27 cellular contexts compared by ENCODE assay signal in the genomic region with DNA sequence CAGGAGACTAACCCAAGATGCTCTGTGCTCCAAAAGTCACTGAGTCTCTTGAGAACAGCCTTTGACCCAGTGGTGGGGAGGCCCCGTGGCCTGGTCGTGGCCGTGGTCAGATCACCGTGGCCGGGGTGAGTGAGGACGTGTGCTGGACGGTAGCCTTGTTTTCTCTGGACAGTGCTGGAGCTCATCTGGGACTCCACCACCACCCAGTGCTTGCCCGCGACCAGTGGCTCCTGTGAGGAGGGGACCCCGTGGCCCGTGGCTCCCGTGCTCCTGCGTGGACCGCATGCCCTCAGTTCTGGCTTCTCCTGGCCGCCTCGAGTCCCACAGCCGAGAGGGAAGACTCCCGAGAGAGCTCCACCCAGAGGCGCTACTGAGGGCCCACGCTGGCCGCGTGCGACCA.
"Had no signal": no experiment of that assay in that cellular context is flagged by ENCODE, and none has a peak within 500 bp of the region (broad histone marks: within the 10 kb centered on the region; RNA-seq: fewer than 3 reads in every experiment).

No MANE protein-coding gene starts in this region.

- H3K9me3 ChIP-seq: ascending aorta had no signal

- H3K36me3 ChIP-seq: ascending aorta, breast epithelium, cardiac muscle cell had no signal

- H3K4me3 ChIP-seq: ascending aorta, breast epithelium, cardiac muscle cell, coronary artery, dorsolateral prefrontal cortex had no signal

- H3K27me3 ChIP-seq: ascending aorta, breast epithelium, cardiac muscle cell, dorsolateral prefrontal cortex had no signal

- DNase-seq: activated CD4-positive, alpha-beta memory T cell treated with anti-CD3 and anti-CD28 coated beads for 36 hours; activated CD4-positive, alpha-beta T cell treated with anti-CD3 and anti-CD28 coated beads for 36 hours; activated CD4-positive, alpha-beta T cell treated with anti-CD3 and anti-CD28 coated beads, Interleukin-2, amount 10 ng/mL, durations not matched to agents 24 days and 14 days; activated CD4-positive, CD25-positive, alpha-beta regulatory T cell; activated CD4-positive, CD25-positive, alpha-beta regulatory T cell treated with anti-CD3 and anti-CD28 coated beads, Interleukin-2, amount 50 U/mL, for 72 hours; activated CD8-positive, alpha-beta memory T cell treated with anti-CD3 and anti-CD28 coated beads, Interleukin-2, amount 10 ng/mL, durations not matched to agents 7 days and 5 days; activated CD8-positive, alpha-beta memory T cell treated with anti-CD3 and anti-CD28 coated beads, Interleukin-2, amount 50 U/mL, for 4 hours; activated CD8-positive, alpha-beta T cell treated with anti-CD3 and anti-CD28 coated beads, Interleukin-2, amount 10 ng/mL, durations not matched to agents 7 days and 5 days; activated gamma-delta T cell; activated naive CD4-positive, alpha-beta T cell; activated naive CD4-positive, alpha-beta T cell treated with anti-CD3 and anti-CD28 coated beads, Interleukin-2, amount 10 ng/mL, durations not matched to agents 7 days and 5 days; activated naive CD8-positive, alpha-beta T cell treated with anti-CD3 and anti-CD28 coated beads, Interleukin-2, amount 10 ng/mL, durations not matched to agents 7 days and 5 days; activated T-cell treated with anti-CD3 and anti-CD28 coated beads, Interleukin-2, amount 50 U/mL, for 1 hour; activated T-cell treated with anti-CD3 and anti-CD28 coated beads, Interleukin-2, amount 50 U/mL, for 48 hours; dorsolateral prefrontal cortex; effector memory CD4-positive, alpha-beta T cell; endodermal cell; foreskin fibroblast; head of caudate nucleus; T-helper 2 cell had no signal

- ATAC-seq: activated CD4-positive, alpha-beta T cell treated with anti-CD3 and anti-CD28 coated beads for 36 hours; activated CD8-positive, alpha-beta memory T cell treated with anti-CD3 and anti-CD28 coated beads, Interleukin-2, amount 10 ng/mL, durations not matched to agents 7 days and 5 days; activated CD8-positive, alpha-beta T cell treated with anti-CD3 and anti-CD28 coated beads, Interleukin-2, amount 10 ng/mL, durations not matched to agents 7 days and 5 days; activated naive CD4-positive, alpha-beta T cell treated with anti-CD3 and anti-CD28 coated beads, Interleukin-2, amount 50 U/mL, for 72 hours; esophagus mucosa had no signal

- H3K27ac ChIP-seq: ascending aorta, breast epithelium, cardiac muscle cell, coronary artery, dorsolateral prefrontal cortex had no signal

- FAIRE-seq: frontal cortex had no signal
